ENCODE assay signal across 1 cellular context in genomic region chr19:6970478-6970877, GRCh38.
TF ChIP-seq lines count a peak whose summit lies in the region.

No MANE protein-coding gene starts in this region.

TF ChIP-seq in HepG2, 621 proteins besides CTCF, POLR2A, EP300 and RAD21:
- TF ChIP-seq ZNF318 (CRISPR knock-in tag; IDR thresholded peaks at IDR 0.05) (no peak), MTF1 (CRISPR knock-in tag; IDR thresholded peaks at IDR 0.05) (no peak), THAP11 (CRISPR knock-in tag; IDR thresholded peaks at IDR 0.05) (peak; percentile 75), NFYC (CRISPR knock-in tag; IDR thresholded peaks at IDR 0.05) (peak; percentile 66), GABPA (IDR thresholded peaks at IDR 0.05; ENCODE audit: low read depth, low read length) (no peak), GABPA (CRISPR knock-in tag; IDR thresholded peaks at IDR 0.05; ENCODE audit: low read depth) (peak; percentile 21; the same call in 1 of the 2 replicates), NFYB (CRISPR knock-in tag; IDR thresholded peaks at IDR 0.05) (peak; percentile 74), ZNF546 (CRISPR knock-in tag; conservative IDR thresholded peaks at IDR 0.05) (no peak), BCLAF1 (IDR thresholded peaks at IDR 0.05) (no peak), ELK4 (CRISPR knock-in tag; IDR thresholded peaks at IDR 0.05; ENCODE audit: borderline replicate concordance) (no peak), ZNF143 (CRISPR knock-in tag; IDR thresholded peaks at IDR 0.05) (peak; percentile 76), BATF2 (CRISPR knock-in tag; IDR thresholded peaks at IDR 0.05) (no peak)
